Comparison of ENCODE assay signal across 8 cellular contexts in genomic region chr5:141507387-141508091, GRCh38. TPM values are rescaled to one million over a fixed set of nuclear protein-coding genes. Genes with fewer than 3 reads are reported as not detected.
DNase-seq lines count a peak whose midpoint lies in the region; ATAC-seq and TF ChIP-seq lines count a peak whose summit lies in the region.

No MANE protein-coding gene starts in this region.

- H3K27ac ChIP-seq in ectodermal cell (ENCODE audit: insufficient read depth, low read depth, low read length, poor library complexity, severe bottlenecking) (peak overlapping the region; percentile 80), rectal smooth muscle tissue (ENCODE audit: low read depth, low read length) (peak overlapping the region; percentile 83)

- TF ChIP-seq CTCF in AG04449 (IDR thresholded peaks at IDR 0.05; ENCODE audit: insufficient read depth, low read length, missing control alignments), result no peak

- H3K4me3 ChIP-seq in AG04449 (ENCODE audit: low read depth, low read length) (peak overlapping the region; percentile 48), ectodermal cell (ENCODE audit: insufficient read depth, low read depth, low read length) (peak overlapping the region; percentile 2), rectal smooth muscle tissue (ENCODE audit: low read length) (no peak overlapping the region)

- H3K27me3 ChIP-seq in ectodermal cell (ENCODE audit: control insufficient read depth, insufficient read depth, low read length, poor library complexity, severe bottlenecking) (no peaks in the 10 kb centered on the region), rectal smooth muscle tissue (ENCODE audit: control insufficient read depth, insufficient read depth, low read length) (no peaks in the 10 kb centered on the region)

- CTCF ChIA-PET in AG04449 (lab: Yijun Ruan, JAX), result interaction anchor here (1.1 to 37.5 kb wide), 11 partner anchors 9 to 111 kb away, joined by 3 to 856 read pairs (median 10); partner anchors contain the start of genes PCDHGA10, PCDHGA11, PCDHGA12 and PCDHGB7

- DNase-seq in AG04449 (ENCODE audit: low read depth, low spot score) (peak; percentile 67), HT1080 (ENCODE audit: low read depth) (peak; percentile 70), T-helper 2 cell (no peak)
- DNase-seq in activated CD8-positive, alpha-beta memory T cell treated with anti-CD3 and anti-CD28 coated beads for 24 hours, result no peak

- H3K9me3 ChIP-seq in ectodermal cell (ENCODE audit: control insufficient read depth, low read length), result no peaks in the 10 kb centered on the region

- ATAC-seq in GM19467 (IDR thresholded peaks at IDR 0.05; ENCODE audit: unreplicated experiment), result peak; percentile 30
- no peak for ATAC-seq in activated CD4-positive, CD25-positive, alpha-beta regulatory T cell treated with anti-CD3 and anti-CD28 coated beads, Interleukin-2, amount 50 U/mL, for 24 hours

- peaks cover 30% of the 10 kb centered on the region for H3K4me1 ChIP-seq in ectodermal cell (ENCODE audit: control insufficient read depth, insufficient read depth, low read length)
- H3K4me1 ChIP-seq in rectal smooth muscle tissue (ENCODE audit: control insufficient read depth, insufficient read depth, low read length), result peaks cover 17% of the 10 kb centered on the region

- H3K9ac ChIP-seq in rectal smooth muscle tissue (ENCODE audit: low read length), result no peak overlapping the region

- H3K36me3 ChIP-seq in ectodermal cell (ENCODE audit: control insufficient read depth, insufficient read depth, low read length) (peaks cover 35% of the 10 kb centered on the region), rectal smooth muscle tissue (ENCODE audit: control insufficient read depth, insufficient read depth, low read length) (peaks cover 9% of the 10 kb centered on the region)

- WGBS in ectodermal cell, 2 experiments, result 55 to 59% methylated on average over 8 to 11 of the region's 11 CpGs

- POLR2A ChIA-PET in AG04449 (lab: Yijun Ruan, JAX), result interaction anchor here (0.8 to 3.1 kb wide), 8 partner anchors 11 to 180 kb away, joined by 3 to 33 read pairs (median 14); partner anchors contain the start of genes PCDHGC3 and PCDHGC5

RNA-seq across cellular contexts. Expression of gene PCDHGC5, which starts 18.7 kb away (rescaled TPM):
- 0.87 and 1.4 TPM in 2 replicates for total RNA-seq in HT1080 (2014; rRNA removed; shearing (Covaris generic))
- polyA plus RNA-seq in HT1080 (2015; cell fraction: cytosol; rRNA removed), result 0.46 and 0.49 TPM in 2 replicates
- polyA plus RNA-seq in HT1080 (2015; cell fraction: nucleus; rRNA removed), result 4.1 and 5.0 TPM in 2 replicates
- polyA plus RNA-seq in ectodermal cell (2013, experiment 1 of 4), result 2.1 TPM
- polyA plus RNA-seq in ectodermal cell (2013, experiment 2 of 4), result 2.1 TPM
- polyA plus RNA-seq in ectodermal cell (2013, experiment 3 of 4), result 1.5 TPM
- 2.0 TPM for polyA plus RNA-seq in ectodermal cell (2013, experiment 4 of 4)

RNA-seq across cellular contexts. Expression of gene PCDHGC4, which starts 22.7 kb away (rescaled TPM):
- 0.14 and 0.33 TPM in 2 replicates for total RNA-seq in HT1080 (2014; rRNA removed; shearing (Covaris generic))
- polyA plus RNA-seq in HT1080 (2015; cell fraction: cytosol; rRNA removed), result 0.03 and 0.09 TPM in 2 replicates
- polyA plus RNA-seq in HT1080 (2015; cell fraction: nucleus; rRNA removed), result 0.14 and 0.24 TPM in 2 replicates
- polyA plus RNA-seq in ectodermal cell (2013, experiment 1 of 4), result 28.9 TPM
- polyA plus RNA-seq in ectodermal cell (2013, experiment 2 of 4), result 29.9 TPM
- polyA plus RNA-seq in ectodermal cell (2013, experiment 3 of 4), result 21.9 TPM
- 24.8 TPM for polyA plus RNA-seq in ectodermal cell (2013, experiment 4 of 4)

RNA-seq across cellular contexts. Expression of gene PCDHGC3, which starts 31.8 kb away (rescaled TPM):
- 36.5 and 44.6 TPM in 2 replicates for total RNA-seq in HT1080 (2014; rRNA removed; shearing (Covaris generic))
- polyA plus RNA-seq in HT1080 (2015; cell fraction: cytosol; rRNA removed), result 42.6 and 52.1 TPM in 2 replicates
- polyA plus RNA-seq in HT1080 (2015; cell fraction: nucleus; rRNA removed), result 60.1 and 79.7 TPM in 2 replicates
- polyA plus RNA-seq in ectodermal cell (2013, experiment 1 of 4), result 138 TPM
- polyA plus RNA-seq in ectodermal cell (2013, experiment 2 of 4), result 131 TPM
- polyA plus RNA-seq in ectodermal cell (2013, experiment 3 of 4), result 80.2 TPM
- 96.7 TPM for polyA plus RNA-seq in ectodermal cell (2013, experiment 4 of 4)

Comparison
In these comparisons a context has a peak if more than half of its experiments do, and no peak if none do; other contexts are left out.
1. DNase-seq: peak in AG04449 (single experiment) and HT1080 (single experiment); none in T-helper 2 cell (0 of 5) and activated CD8-positive, alpha-beta memory T cell treated with anti-CD3 and anti-CD28 coated beads for 24 hours (single experiment).